9 cellular contexts compared by ENCODE assay signal in the genomic region with DNA sequence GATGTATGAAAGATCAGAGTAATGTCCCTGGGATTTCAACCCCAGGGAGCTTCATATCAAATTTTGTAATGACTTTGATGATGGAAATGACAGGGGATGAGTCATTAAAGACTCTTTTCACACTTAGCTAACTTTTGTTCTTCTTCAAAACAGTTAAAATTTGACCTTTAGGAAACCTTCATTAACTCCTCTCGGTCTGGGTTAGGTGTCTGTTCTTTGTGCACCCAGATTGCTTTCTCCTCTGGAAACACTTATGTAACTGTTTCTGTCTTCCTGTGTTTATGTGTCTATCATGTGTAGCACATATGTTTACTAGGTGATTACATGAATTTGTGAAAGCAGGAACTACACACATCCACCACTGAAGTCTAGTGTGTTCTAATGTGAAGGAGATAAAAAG. TPM values are rescaled to one million over a fixed set of nuclear protein-coding genes. Genes with fewer than 3 reads are reported as not detected.
A peak's percentile ranks its signal among the peaks of the same experiment; 100 is the strongest.
DNase-seq lines count a peak whose midpoint lies in the region; ATAC-seq and TF ChIP-seq lines count a peak whose summit lies in the region.
"Had no signal": no experiment of that assay in that cellular context is flagged by ENCODE, and none has a peak within 500 bp of the region (broad histone marks: within the 10 kb centered on the region; RNA-seq: fewer than 3 reads in every experiment).

No MANE protein-coding gene starts in this region.

- CTCF ChIA-PET in CD8-positive, alpha-beta memory T cell (lab: Charles Lee), result no interaction called here
- CTCF ChIA-PET in MCF 10A (lab: Yijun Ruan, JAX), result interaction anchor here (0.6 to 4.2 kb wide), 11 partner anchors 8 to 1901 kb away, joined by 3 to 48 read pairs (median 4); partner anchors contain the start of gene LOX
- CTCF ChIA-PET in naive thymus-derived CD4-positive, alpha-beta T cell (lab: Charles Lee), result interaction anchor here (0.5 kb wide), 1 partner anchor 139 kb away, joined by 3 read pairs; no protein-coding TSS in a partner anchor

- intact Hi-C loops in MCF 10A (cut with micrococcal nuclease) (loop anchor here (2.0 to 10.0 kb wide), 2 partner anchors 201 to 511 kb away; no protein-coding TSS in a partner anchor), posterior cingulate gyrus (cut with DNase I) (no loop called here)
- intact Hi-C loops in naive thymus-derived CD4-positive, alpha-beta T cell (cut with micrococcal nuclease), result loop anchor here (5.0 to 10.0 kb wide), 5 partner anchors 114 to 1549 kb away; partner anchors contain the start of genes CSNK1G3 (in 1 of the 2), LOX (in 1 of the 2) and SNX2 (in 1 of the 2)

- TF ChIP-seq CTCF in MCF 10A (IDR thresholded peaks at IDR 0.05; ENCODE audit: unreplicated experiment), result no peak

- no peak for DNase-seq in CD8-positive, alpha-beta memory T cell
- DNase-seq in MCF 10A (ENCODE audit: unreplicated experiment) (no peak), EL (no peak), NCI-H446 treated with DMSO at 0.1 percent for 48 hours (lab: John Stamatoyannopoulos, UW) (no peak), posterior cingulate gyrus (no peak)
- DNase-seq in naive thymus-derived CD4-positive, alpha-beta T cell, result no peak
- DNase-seq: GDM1 had no signal

- H3K4me3 ChIP-seq in CD8-positive, alpha-beta memory T cell (ENCODE audit: low read length), result peak overlapping the region; percentile 90
- H3K4me3 ChIP-seq in naive thymus-derived CD4-positive, alpha-beta T cell (ENCODE audit: low read length), result peak overlapping the region; percentile 85

- peaks cover 0 to 9% (median 0%) of the 10 kb centered on the region in 5 donors for H3K9me3 Mint-ChIP-seq in CD8-positive, alpha-beta memory T cell
- H3K9me3 Mint-ChIP-seq in IgD-negative memory B cell (peaks cover 0 to 3% (median 0%) of the 10 kb centered on the region in 3 donors), MCF 10A (ENCODE audit: unreplicated experiment) (no peaks in the 10 kb centered on the region)
- H3K9me3 Mint-ChIP-seq in naive thymus-derived CD4-positive, alpha-beta T cell, result peaks cover 0 to 17% (median 0%) of the 10 kb centered on the region in 11 donors

- peak overlapping the region; percentile 87 for H3K27ac ChIP-seq in CD8-positive, alpha-beta memory T cell (ENCODE audit: low read depth, low read length)
- no peak overlapping the region for H3K27ac ChIP-seq in naive thymus-derived CD4-positive, alpha-beta T cell (ENCODE audit: low read depth, low read length)

- BruUV-seq in MCF 10A (replicated peaks; lab: Mats Ljungman, UMichigan), result no TSS peak

- ATAC-seq in naive thymus-derived CD4-positive, alpha-beta T cell, result no peak
- no peak for ATAC-seq in HG02885 (IDR thresholded peaks at IDR 0.05; ENCODE audit: poor library complexity, unreplicated experiment)

- peak overlapping the region; percentile 94 to 100 (median 98) for H3K4me3 Mint-ChIP-seq in CD8-positive, alpha-beta memory T cell
- H3K4me3 Mint-ChIP-seq in IgD-negative memory B cell (peak overlapping the region; percentile 33 to 99 (median 96)), MCF 10A (ENCODE audit: unreplicated experiment) (peak overlapping the region; percentile 78)
- peak overlapping the region; percentile 40 to 99 (median 98) for H3K4me3 Mint-ChIP-seq in naive thymus-derived CD4-positive, alpha-beta T cell

- POLR2A ChIA-PET in CD8-positive, alpha-beta memory T cell (lab: Charles Lee), result interaction anchor here (0.6 kb wide), 1 partner anchor 15 kb away, joined by 3 read pairs; no protein-coding TSS in a partner anchor
- POLR2A ChIA-PET in MCF 10A (lab: Yijun Ruan, JAX), result interaction anchor here (0.6 to 4.3 kb wide), 16 partner anchors 8 to 1548 kb away, joined by 3 to 84 read pairs (median 10); partner anchors contain the start of genes CSNK1G3 and LOX
- POLR2A ChIA-PET in naive thymus-derived CD4-positive, alpha-beta T cell (lab: Charles Lee), result no interaction called here

- peaks cover 2 to 8% of the 10 kb centered on the region in 2 donors for H3K27me3 Mint-ChIP-seq in CD8-positive, alpha-beta memory T cell
- no peaks in the 10 kb centered on the region for H3K27me3 Mint-ChIP-seq in IgD-negative memory B cell
- H3K27me3 Mint-ChIP-seq in MCF 10A (ENCODE audit: insufficient read depth, unreplicated experiment), result no peaks in the 10 kb centered on the region
- peaks cover 0 to 10% (median 0%) of the 10 kb centered on the region in 5 donors for H3K27me3 Mint-ChIP-seq in naive thymus-derived CD4-positive, alpha-beta T cell

- peaks cover 2 to 14% (median 11%) of the 10 kb centered on the region in 3 donors for H3K36me3 Mint-ChIP-seq in CD8-positive, alpha-beta memory T cell
- peaks cover 8% of the 10 kb centered on the region for H3K36me3 Mint-ChIP-seq in IgD-negative memory B cell
- H3K36me3 Mint-ChIP-seq in MCF 10A (ENCODE audit: insufficient read depth, unreplicated experiment), result peaks cover 9% of the 10 kb centered on the region
- peaks cover 5 to 22% (median 17%) of the 10 kb centered on the region in 5 donors for H3K36me3 Mint-ChIP-seq in naive thymus-derived CD4-positive, alpha-beta T cell

- peak overlapping the region; percentile 92 to 99 (median 97) for H3K27ac Mint-ChIP-seq in CD8-positive, alpha-beta memory T cell
- H3K27ac Mint-ChIP-seq in IgD-negative memory B cell (peak overlapping the region in 2 of 3 donors; percentile 71 to 96), MCF 10A (ENCODE audit: low read depth, unreplicated experiment) (no peak overlapping the region)
- H3K27ac Mint-ChIP-seq in naive thymus-derived CD4-positive, alpha-beta T cell, result peak overlapping the region in 8 of 9 donors; percentile 19 to 97 (median 94)

- peaks cover 17% of the 10 kb centered on the region for H3K4me1 ChIP-seq in CD8-positive, alpha-beta memory T cell (ENCODE audit: insufficient read depth, low read length)
- H3K4me1 ChIP-seq in naive thymus-derived CD4-positive, alpha-beta T cell (ENCODE audit: control insufficient read depth in 2 of 2, insufficient read depth in 2 of 2, low read length in 2 of 2), result peaks cover 9 to 16% of the 10 kb centered on the region in 2 donors

- H3K9me3 ChIP-seq in CD8-positive, alpha-beta memory T cell (ENCODE audit: low read length), result no peaks in the 10 kb centered on the region
- H3K9me3 ChIP-seq in naive thymus-derived CD4-positive, alpha-beta T cell (ENCODE audit: control insufficient read depth in 2 of 3, low read length in 3 of 3), result no peaks in the 10 kb centered on the region

- no peaks in the 10 kb centered on the region for H3K27me3 ChIP-seq in CD8-positive, alpha-beta memory T cell (ENCODE audit: insufficient read depth, low read length, poor library complexity, severe bottlenecking)
- H3K27me3 ChIP-seq in naive thymus-derived CD4-positive, alpha-beta T cell (ENCODE audit: control insufficient read depth in 2 of 2, insufficient read depth in 2 of 2, low read length in 2 of 2), result no peaks in the 10 kb centered on the region

- H3K4me1 Mint-ChIP-seq in CD8-positive, alpha-beta memory T cell, result peaks cover 45 to 52% (median 46%) of the 10 kb centered on the region in 3 donors
- H3K4me1 Mint-ChIP-seq in IgD-negative memory B cell (peaks cover 22 to 46% (median 32%) of the 10 kb centered on the region in 3 donors), MCF 10A (ENCODE audit: insufficient read depth, unreplicated experiment) (peaks cover 13% of the 10 kb centered on the region)
- H3K4me1 Mint-ChIP-seq in naive thymus-derived CD4-positive, alpha-beta T cell, result peaks cover 30 to 52% (median 48%) of the 10 kb centered on the region in 7 donors

- no peaks in the 10 kb centered on the region for H3K36me3 ChIP-seq in CD8-positive, alpha-beta memory T cell (ENCODE audit: insufficient read depth, low read length)
- no peaks in the 10 kb centered on the region for H3K36me3 ChIP-seq in naive thymus-derived CD4-positive, alpha-beta T cell (ENCODE audit: control insufficient read depth in 2 of 3, insufficient read depth in 3 of 3, low read length in 3 of 3)

RNA-seq across cellular contexts. Expression of gene SRFBP1, which starts 1.6 kb away (rescaled TPM):
- total RNA-seq in CD8-positive, alpha-beta memory T cell, result 10 to 100 TPM; 18.7 to 19.6 TPM
- 11.9 TPM for polyA plus RNA-seq in CD8-positive, alpha-beta memory T cell
- 15.2 TPM for polyA plus RNA-seq in IgD-negative memory B cell
- 18.0 and 21.4 TPM in 2 replicates for total RNA-seq in MCF 10A (2022)
- 10 to 100 TPM in 3 of 5 experiments, 1 to 10 TPM in 2; 7.5 to 14.5 (median 11.8) TPM for total RNA-seq in naive thymus-derived CD4-positive, alpha-beta T cell
- 10 to 100 TPM; 11.8 to 13.3 TPM for polyA plus RNA-seq in naive thymus-derived CD4-positive, alpha-beta T cell
